ENCODE assay signal across 1 cellular context in the genomic region with DNA sequence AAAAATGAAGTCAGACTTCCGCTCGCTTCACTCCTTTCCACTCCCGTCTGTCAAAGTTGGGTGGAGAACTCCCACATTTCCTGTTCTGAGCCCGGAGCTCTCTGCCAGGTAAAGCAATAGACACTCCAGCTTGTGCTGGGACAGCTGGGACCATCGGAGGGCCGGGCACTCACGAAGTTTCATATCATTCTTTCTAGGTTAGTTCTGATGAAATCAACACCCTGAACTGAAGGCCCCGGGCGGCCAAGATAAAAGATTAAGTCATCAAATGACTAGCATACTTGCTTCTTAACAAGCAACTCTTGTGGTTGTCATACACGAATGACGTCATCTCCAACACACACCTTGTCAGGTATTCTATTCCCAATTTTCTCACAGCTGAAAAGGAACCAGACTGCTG.
A peak's percentile ranks its signal among the peaks of the same experiment; 100 is the strongest.
TF ChIP-seq lines count a peak whose summit lies in the region.

No MANE protein-coding gene starts in this region.

TF ChIP-seq in HEK293, 187 proteins besides CTCF, POLR2A, EP300 and RAD21 (continued from another document and continues in another):
- TF ChIP-seq, protein P1, sequence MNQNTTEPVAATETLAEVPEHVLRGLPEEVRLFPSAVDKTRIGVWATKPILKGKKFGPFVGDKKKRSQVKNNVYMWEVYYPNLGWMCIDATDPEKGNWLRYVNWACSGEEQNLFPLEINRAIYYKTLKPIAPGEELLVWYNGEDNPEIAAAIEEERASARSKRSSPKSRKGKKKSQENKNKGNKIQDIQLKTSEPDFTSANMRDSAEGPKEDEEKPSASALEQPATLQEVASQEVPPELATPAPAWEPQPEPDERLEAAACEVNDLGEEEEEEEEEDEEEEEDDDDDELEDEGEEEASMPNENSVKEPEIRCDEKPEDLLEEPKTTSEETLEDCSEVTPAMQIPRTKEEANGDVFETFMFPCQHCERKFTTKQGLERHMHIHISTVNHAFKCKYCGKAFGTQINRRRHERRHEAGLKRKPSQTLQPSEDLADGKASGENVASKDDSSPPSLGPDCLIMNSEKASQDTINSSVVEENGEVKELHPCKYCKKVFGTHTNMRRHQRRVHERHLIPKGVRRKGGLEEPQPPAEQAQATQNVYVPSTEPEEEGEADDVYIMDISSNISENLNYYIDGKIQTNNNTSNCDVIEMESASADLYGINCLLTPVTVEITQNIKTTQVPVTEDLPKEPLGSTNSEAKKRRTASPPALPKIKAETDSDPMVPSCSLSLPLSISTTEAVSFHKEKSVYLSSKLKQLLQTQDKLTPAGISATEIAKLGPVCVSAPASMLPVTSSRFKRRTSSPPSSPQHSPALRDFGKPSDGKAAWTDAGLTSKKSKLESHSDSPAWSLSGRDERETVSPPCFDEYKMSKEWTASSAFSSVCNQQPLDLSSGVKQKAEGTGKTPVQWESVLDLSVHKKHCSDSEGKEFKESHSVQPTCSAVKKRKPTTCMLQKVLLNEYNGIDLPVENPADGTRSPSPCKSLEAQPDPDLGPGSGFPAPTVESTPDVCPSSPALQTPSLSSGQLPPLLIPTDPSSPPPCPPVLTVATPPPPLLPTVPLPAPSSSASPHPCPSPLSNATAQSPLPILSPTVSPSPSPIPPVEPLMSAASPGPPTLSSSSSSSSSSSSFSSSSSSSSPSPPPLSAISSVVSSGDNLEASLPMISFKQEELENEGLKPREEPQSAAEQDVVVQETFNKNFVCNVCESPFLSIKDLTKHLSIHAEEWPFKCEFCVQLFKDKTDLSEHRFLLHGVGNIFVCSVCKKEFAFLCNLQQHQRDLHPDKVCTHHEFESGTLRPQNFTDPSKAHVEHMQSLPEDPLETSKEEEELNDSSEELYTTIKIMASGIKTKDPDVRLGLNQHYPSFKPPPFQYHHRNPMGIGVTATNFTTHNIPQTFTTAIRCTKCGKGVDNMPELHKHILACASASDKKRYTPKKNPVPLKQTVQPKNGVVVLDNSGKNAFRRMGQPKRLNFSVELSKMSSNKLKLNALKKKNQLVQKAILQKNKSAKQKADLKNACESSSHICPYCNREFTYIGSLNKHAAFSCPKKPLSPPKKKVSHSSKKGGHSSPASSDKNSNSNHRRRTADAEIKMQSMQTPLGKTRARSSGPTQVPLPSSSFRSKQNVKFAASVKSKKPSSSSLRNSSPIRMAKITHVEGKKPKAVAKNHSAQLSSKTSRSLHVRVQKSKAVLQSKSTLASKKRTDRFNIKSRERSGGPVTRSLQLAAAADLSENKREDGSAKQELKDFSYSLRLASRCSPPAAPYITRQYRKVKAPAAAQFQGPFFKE (tag by site-specific recombination; IDR thresholded peaks at IDR 0.05; ENCODE audit: borderline replicate concordance): no peak
- TF ChIP-seq KLF9 (tag by site-specific recombination; IDR thresholded peaks at IDR 0.05; ENCODE audit: low read depth) (no peak), ZNF549 (tag by site-specific recombination; IDR thresholded peaks at IDR 0.05) (no peak), ZNF423 (tag by site-specific recombination; IDR thresholded peaks at IDR 0.05) (no peak), ZNF433 (tag by site-specific recombination; IDR thresholded peaks at IDR 0.05; ENCODE audit: low read depth) (no peak), ZNF76 (tag by site-specific recombination; IDR thresholded peaks at IDR 0.05; ENCODE audit: borderline replicate concordance, low read depth) (no peak), ZNF426 (tag by site-specific recombination; IDR thresholded peaks at IDR 0.05) (no peak), IKZF3 (tag by site-specific recombination; IDR thresholded peaks at IDR 0.05) (0 out of 2 replicates have a peak, but pooled peaks have one; percentile 19), GLIS1 (tag by site-specific recombination; IDR thresholded peaks at IDR 0.05) (no peak), SP2 (tag by site-specific recombination; IDR thresholded peaks at IDR 0.05) (no peak), ZBTB8A (tag by site-specific recombination; IDR thresholded peaks at IDR 0.05) (no peak), MEIS1 (CRISPR knock-in tag; IDR thresholded peaks at IDR 0.05; ENCODE audit: borderline replicate concordance) (no peak), ZNF585B (tag by site-specific recombination; IDR thresholded peaks at IDR 0.05) (no peak), ZNF37A (tag by site-specific recombination; IDR thresholded peaks at IDR 0.05) (no peak), ZNF785 (tag by site-specific recombination; IDR thresholded peaks at IDR 0.05) (no peak), ZNF140 (tag by site-specific recombination; IDR thresholded peaks at IDR 0.05) (no peak), ZFP69B (tag by site-specific recombination; IDR thresholded peaks at IDR 0.05) (no peak), HOXC10 (CRISPR knock-in tag; IDR thresholded peaks at IDR 0.05) (no peak), ZXDB (tag by site-specific recombination; IDR thresholded peaks at IDR 0.05) (no peak), KLF10 (tag by site-specific recombination; IDR thresholded peaks at IDR 0.05) (peak; percentile 55), ZNF221 (tag by site-specific recombination; IDR thresholded peaks at IDR 0.05; ENCODE audit: borderline replicate concordance) (no peak), ZNF626 (tag by site-specific recombination; IDR thresholded peaks at IDR 0.05) (no peak), OVOL3 (tag by site-specific recombination; IDR thresholded peaks at IDR 0.05) (no peak), ZSCAN30 (tag by site-specific recombination; IDR thresholded peaks at IDR 0.05) (0 out of 2 replicates have a peak, but pooled peaks have one; percentile 16), SETDB1 (IDR thresholded peaks at IDR 0.05; ENCODE audit: insufficient read length, low read length) (no peak), KLF16 (tag by site-specific recombination; IDR thresholded peaks at IDR 0.05) (no peak), ZNF791 (tag by site-specific recombination; IDR thresholded peaks at IDR 0.05) (no peak), ZNF660 (tag by site-specific recombination; IDR thresholded peaks at IDR 0.05) (peak; percentile 69; the same call in 1 of the 2 replicates), ZNF157 (tag by site-specific recombination; IDR thresholded peaks at IDR 0.05) (no peak), ZNF10 (tag by site-specific recombination; IDR thresholded peaks at IDR 0.05) (no peak), ZNF670 (tag by site-specific recombination; IDR thresholded peaks at IDR 0.05; ENCODE audit: low read depth) (no peak)
- TF ChIP-seq, protein P2, sequence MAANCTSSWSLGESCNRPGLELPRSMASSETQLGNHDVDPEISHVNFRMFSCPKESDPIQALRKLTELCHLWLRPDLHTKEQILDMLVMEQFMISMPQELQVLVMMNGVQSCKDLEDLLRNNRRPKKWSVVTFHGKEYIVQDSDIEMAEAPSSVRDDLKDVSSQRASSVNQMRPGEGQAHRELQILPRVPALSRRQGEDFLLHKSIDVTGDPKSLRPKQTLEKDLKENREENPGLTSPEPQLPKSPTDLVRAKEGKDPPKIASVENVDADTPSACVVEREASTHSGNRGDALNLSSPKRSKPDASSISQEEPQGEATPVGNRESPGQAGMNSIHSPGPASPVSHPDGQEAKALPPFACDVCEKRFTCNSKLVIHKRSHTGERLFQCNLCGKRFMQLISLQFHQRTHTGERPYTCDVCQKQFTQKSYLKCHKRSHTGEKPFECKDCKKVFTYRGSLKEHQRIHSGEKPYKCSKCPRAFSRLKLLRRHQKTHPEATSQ (tag by site-specific recombination; IDR thresholded peaks at IDR 0.05): no peak
- TF ChIP-seq, protein P3, sequence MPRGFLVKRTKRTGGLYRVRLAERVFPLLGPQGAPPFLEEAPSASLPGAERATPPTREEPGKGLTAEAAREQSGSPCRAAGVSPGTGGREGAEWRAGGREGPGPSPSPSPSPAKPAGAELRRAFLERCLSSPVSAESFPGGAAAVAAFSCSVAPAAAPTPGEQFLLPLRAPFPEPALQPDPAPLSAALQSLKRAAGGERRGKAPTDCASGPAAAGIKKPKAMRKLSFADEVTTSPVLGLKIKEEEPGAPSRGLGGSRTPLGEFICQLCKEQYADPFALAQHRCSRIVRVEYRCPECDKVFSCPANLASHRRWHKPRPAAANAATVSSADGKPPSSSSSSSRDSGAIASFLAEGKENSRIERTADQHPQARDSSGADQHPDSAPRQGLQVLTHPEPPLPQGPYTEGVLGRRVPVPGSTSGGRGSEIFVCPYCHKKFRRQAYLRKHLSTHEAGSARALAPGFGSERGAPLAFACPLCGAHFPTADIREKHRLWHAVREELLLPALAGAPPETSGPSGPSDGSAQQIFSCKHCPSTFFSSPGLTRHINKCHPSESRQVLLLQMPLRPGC (tag by site-specific recombination; IDR thresholded peaks at IDR 0.05): no peak
- TF ChIP-seq, protein P4, sequence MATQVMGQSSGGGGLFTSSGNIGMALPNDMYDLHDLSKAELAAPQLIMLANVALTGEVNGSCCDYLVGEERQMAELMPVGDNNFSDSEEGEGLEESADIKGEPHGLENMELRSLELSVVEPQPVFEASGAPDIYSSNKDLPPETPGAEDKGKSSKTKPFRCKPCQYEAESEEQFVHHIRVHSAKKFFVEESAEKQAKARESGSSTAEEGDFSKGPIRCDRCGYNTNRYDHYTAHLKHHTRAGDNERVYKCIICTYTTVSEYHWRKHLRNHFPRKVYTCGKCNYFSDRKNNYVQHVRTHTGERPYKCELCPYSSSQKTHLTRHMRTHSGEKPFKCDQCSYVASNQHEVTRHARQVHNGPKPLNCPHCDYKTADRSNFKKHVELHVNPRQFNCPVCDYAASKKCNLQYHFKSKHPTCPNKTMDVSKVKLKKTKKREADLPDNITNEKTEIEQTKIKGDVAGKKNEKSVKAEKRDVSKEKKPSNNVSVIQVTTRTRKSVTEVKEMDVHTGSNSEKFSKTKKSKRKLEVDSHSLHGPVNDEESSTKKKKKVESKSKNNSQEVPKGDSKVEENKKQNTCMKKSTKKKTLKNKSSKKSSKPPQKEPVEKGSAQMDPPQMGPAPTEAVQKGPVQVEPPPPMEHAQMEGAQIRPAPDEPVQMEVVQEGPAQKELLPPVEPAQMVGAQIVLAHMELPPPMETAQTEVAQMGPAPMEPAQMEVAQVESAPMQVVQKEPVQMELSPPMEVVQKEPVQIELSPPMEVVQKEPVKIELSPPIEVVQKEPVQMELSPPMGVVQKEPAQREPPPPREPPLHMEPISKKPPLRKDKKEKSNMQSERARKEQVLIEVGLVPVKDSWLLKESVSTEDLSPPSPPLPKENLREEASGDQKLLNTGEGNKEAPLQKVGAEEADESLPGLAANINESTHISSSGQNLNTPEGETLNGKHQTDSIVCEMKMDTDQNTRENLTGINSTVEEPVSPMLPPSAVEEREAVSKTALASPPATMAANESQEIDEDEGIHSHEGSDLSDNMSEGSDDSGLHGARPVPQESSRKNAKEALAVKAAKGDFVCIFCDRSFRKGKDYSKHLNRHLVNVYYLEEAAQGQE (tag by site-specific recombination; IDR thresholded peaks at IDR 0.05): no peak
- TF ChIP-seq, protein P5, sequence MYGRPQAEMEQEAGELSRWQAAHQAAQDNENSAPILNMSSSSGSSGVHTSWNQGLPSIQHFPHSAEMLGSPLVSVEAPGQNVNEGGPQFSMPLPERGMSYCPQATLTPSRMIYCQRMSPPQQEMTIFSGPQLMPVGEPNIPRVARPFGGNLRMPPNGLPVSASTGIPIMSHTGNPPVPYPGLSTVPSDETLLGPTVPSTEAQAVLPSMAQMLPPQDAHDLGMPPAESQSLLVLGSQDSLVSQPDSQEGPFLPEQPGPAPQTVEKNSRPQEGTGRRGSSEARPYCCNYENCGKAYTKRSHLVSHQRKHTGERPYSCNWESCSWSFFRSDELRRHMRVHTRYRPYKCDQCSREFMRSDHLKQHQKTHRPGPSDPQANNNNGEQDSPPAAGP (tag by site-specific recombination; IDR thresholded peaks at IDR 0.05): peak; percentile 53; the same call in 1 of the 2 replicates
- TF ChIP-seq, protein P6, sequence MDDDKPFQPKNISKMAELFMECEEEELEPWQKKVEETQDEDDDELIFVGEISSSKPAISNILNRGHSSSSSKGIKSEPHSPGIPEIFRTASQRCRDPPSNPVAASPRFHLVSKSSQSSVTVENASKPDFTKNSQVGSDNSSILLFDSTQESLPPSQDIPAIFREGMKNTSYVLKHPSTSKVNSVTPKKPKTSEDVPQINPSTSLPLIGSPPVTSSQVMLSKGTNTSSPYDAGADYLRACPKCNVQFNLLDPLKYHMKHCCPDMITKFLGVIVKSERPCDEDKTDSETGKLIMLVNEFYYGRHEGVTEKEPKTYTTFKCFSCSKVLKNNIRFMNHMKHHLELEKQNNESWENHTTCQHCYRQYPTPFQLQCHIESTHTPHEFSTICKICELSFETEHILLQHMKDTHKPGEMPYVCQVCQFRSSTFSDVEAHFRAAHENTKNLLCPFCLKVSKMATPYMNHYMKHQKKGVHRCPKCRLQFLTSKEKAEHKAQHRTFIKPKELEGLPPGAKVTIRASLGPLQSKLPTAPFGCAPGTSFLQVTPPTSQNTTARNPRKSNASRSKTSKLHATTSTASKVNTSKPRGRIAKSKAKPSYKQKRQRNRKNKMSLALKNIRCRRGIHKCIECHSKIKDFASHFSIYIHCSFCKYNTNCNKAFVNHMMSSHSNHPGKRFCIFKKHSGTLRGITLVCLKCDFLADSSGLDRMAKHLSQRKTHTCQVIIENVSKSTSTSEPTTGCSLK (tag by site-specific recombination; IDR thresholded peaks at IDR 0.05): no peak
- TF ChIP-seq, protein P7, sequence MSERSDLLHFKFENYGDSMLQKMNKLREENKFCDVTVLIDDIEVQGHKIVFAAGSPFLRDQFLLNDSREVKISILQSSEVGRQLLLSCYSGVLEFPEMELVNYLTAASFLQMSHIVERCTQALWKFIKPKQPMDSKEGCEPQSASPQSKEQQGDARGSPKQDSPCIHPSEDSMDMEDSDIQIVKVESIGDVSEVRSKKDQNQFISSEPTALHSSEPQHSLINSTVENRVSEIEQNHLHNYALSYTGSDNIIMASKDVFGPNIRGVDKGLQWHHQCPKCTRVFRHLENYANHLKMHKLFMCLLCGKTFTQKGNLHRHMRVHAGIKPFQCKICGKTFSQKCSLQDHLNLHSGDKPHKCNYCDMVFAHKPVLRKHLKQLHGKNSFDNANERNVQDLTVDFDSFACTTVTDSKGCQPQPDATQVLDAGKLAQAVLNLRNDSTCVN (tag by site-specific recombination; optimal IDR thresholded peaks at IDR 0.05): no peak
- TF ChIP-seq, protein P8, sequence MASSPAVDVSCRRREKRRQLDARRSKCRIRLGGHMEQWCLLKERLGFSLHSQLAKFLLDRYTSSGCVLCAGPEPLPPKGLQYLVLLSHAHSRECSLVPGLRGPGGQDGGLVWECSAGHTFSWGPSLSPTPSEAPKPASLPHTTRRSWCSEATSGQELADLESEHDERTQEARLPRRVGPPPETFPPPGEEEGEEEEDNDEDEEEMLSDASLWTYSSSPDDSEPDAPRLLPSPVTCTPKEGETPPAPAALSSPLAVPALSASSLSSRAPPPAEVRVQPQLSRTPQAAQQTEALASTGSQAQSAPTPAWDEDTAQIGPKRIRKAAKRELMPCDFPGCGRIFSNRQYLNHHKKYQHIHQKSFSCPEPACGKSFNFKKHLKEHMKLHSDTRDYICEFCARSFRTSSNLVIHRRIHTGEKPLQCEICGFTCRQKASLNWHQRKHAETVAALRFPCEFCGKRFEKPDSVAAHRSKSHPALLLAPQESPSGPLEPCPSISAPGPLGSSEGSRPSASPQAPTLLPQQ (tag by site-specific recombination; IDR thresholded peaks at IDR 0.05): peak; percentile 43; the same call in 1 of the 2 replicates
- TF ChIP-seq, protein P9, sequence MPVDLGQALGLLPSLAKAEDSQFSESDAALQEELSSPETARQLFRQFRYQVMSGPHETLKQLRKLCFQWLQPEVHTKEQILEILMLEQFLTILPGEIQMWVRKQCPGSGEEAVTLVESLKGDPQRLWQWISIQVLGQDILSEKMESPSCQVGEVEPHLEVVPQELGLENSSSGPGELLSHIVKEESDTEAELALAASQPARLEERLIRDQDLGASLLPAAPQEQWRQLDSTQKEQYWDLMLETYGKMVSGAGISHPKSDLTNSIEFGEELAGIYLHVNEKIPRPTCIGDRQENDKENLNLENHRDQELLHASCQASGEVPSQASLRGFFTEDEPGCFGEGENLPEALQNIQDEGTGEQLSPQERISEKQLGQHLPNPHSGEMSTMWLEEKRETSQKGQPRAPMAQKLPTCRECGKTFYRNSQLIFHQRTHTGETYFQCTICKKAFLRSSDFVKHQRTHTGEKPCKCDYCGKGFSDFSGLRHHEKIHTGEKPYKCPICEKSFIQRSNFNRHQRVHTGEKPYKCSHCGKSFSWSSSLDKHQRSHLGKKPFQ (tag by site-specific recombination; IDR thresholded peaks at IDR 0.05): no peak
